22 cellular contexts compared by ENCODE assay signal in genomic region chr1:38183094-38183493, GRCh38.
DNase-seq lines count a peak whose midpoint lies in the region; ATAC-seq, FAIRE-seq and TF ChIP-seq lines count a peak whose summit lies in the region.
"Had no signal": no experiment of that assay in that cellular context is flagged by ENCODE, and none has a peak within 500 bp of the region (broad histone marks: within the 10 kb centered on the region; RNA-seq: fewer than 3 reads in every experiment).

No MANE protein-coding gene starts in this region.

- H3K27me3 ChIP-seq in HUES6 (ENCODE audit: control insufficient read depth, insufficient read depth, low read length) (no peaks in the 10 kb centered on the region), mesenchymal stem cell (ENCODE audit: control insufficient read depth in 1 of 2, insufficient read depth in 1 of 2, low read length in 2 of 2) (peaks cover 5 to 7% of the 10 kb centered on the region in 2 experiments), prostate gland (replicated peaks; ENCODE audit: insufficient read depth) (peaks cover 6% of the 10 kb centered on the region)
- H3K27me3 ChIP-seq: BE2C had no signal

- peaks cover 13% of the 10 kb centered on the region for H3K9me3 ChIP-seq in HUES6 (ENCODE audit: control insufficient read depth, insufficient read depth, low read depth, low read length)
- H3K9me3 ChIP-seq in mesenchymal stem cell (ENCODE audit: control insufficient read depth, low read length): no peaks in the 10 kb centered on the region
- H3K9me3 ChIP-seq in prostate gland: no peaks in the 10 kb centered on the region
- H3K9me3 ChIP-seq: BE2C, SK-N-SH had no signal

- intact Hi-C loops in prostate gland (cut with DNase I): no loop called here

- no peaks in the 10 kb centered on the region for H3K79me1 ChIP-seq in mesenchymal stem cell (replicated peaks; ENCODE audit: low read length, poor library complexity, severe bottlenecking)

- no peak overlapping the region for H2AFZ ChIP-seq in mesenchymal stem cell (ENCODE audit: low read depth, low read length)

- no peak overlapping the region for H2AK5ac ChIP-seq in mesenchymal stem cell (ENCODE audit: low read length, severe bottlenecking)

- H3K4me3 ChIP-seq in HUES6 (ENCODE audit: low read depth, low read length) (0 out of 2 replicates have a peak overlapping the region, but pooled peaks have one; percentile 15), choroid plexus epithelial cell (ENCODE audit: low read depth, low read length) (no peak overlapping the region), mesenchymal stem cell (ENCODE audit: insufficient read depth in 1 of 2, low read depth in 1 of 2, low read length in 2 of 2) (no peak overlapping the region), prostate gland (no peak overlapping the region)

- H2BK15ac ChIP-seq in mesenchymal stem cell (ENCODE audit: low read depth, poor library complexity, severe bottlenecking): no peak overlapping the region

- no peak overlapping the region for H3K14ac ChIP-seq in mesenchymal stem cell (ENCODE audit: low read length in 2 of 2)

- TF ChIP-seq CTCF in choroid plexus epithelial cell (conservative IDR thresholded peaks at IDR 0.05; ENCODE audit: low read depth, low read length) (no peak), prostate gland (IDR thresholded peaks at IDR 0.05) (no peak)

- no peak overlapping the region for H3K4ac ChIP-seq in mesenchymal stem cell (ENCODE audit: low read depth in 1 of 2, low read length in 2 of 2)

- no peak for TF ChIP-seq POLR2A in prostate gland (IDR thresholded peaks at IDR 0.05)

- no peak overlapping the region for H3K4me2 ChIP-seq in mesenchymal stem cell (ENCODE audit: low read length, poor library complexity, severe bottlenecking)
- H3K4me2 ChIP-seq: KMS-11, SK-N-SH had no signal

- no peak for ATAC-seq in HG03571 (IDR thresholded peaks at IDR 0.05; ENCODE audit: unreplicated experiment)

- H2BK120ac ChIP-seq in mesenchymal stem cell (ENCODE audit: low read depth, low read length): no peak overlapping the region

- H4K91ac ChIP-seq in mesenchymal stem cell (ENCODE audit: low read length): no peak overlapping the region

- no peak overlapping the region for H2BK5ac ChIP-seq in mesenchymal stem cell (ENCODE audit: low read depth, low read length, poor library complexity, severe bottlenecking)

- no peak overlapping the region for H4K8ac ChIP-seq in mesenchymal stem cell (ENCODE audit: low read length)

- H3K36me3 ChIP-seq in HUES6 (ENCODE audit: control insufficient read depth, insufficient read depth, low read length) (no peaks in the 10 kb centered on the region), mesenchymal stem cell (ENCODE audit: control insufficient read depth in 1 of 2, insufficient read depth in 2 of 2, low read depth in 1 of 2, low read length in 2 of 2) (no peaks in the 10 kb centered on the region), prostate gland (no peaks in the 10 kb centered on the region)
- H3K36me3 ChIP-seq: BE2C had no signal

- H3K4me1 ChIP-seq in HUES6 (ENCODE audit: control insufficient read depth, insufficient read depth, low read length) (peaks cover 14% of the 10 kb centered on the region), mesenchymal stem cell (ENCODE audit: control insufficient read depth, insufficient read depth, low read depth, low read length) (peaks cover 15% of the 10 kb centered on the region), prostate gland (replicated peaks) (no peaks in the 10 kb centered on the region)
- H3K4me1 ChIP-seq: BE2C had no signal

- no peak overlapping the region for H3K18ac ChIP-seq in mesenchymal stem cell (ENCODE audit: low read depth in 1 of 2, low read length in 2 of 2)

- H2BK12ac ChIP-seq in mesenchymal stem cell (ENCODE audit: low read length in 2 of 2): no peak overlapping the region

- H3K27ac ChIP-seq in HUES6 (ENCODE audit: low read depth, low read length): peak overlapping the region; percentile 74; the same call in 1 of the 2 replicates
- H3K27ac ChIP-seq in mesenchymal stem cell (ENCODE audit: low read length, poor library complexity, severe bottlenecking): peak overlapping the region; percentile 12
- no peak overlapping the region for H3K27ac ChIP-seq in prostate gland
- H3K27ac ChIP-seq: HL-60, KMS-11 had no signal

- 37% methylated on average over 7 of the region's 7 CpGs for WGBS in mesenchymal stem cell
- WGBS in prostate gland: 62% methylated on average over 7 of the region's 7 CpGs

- no peak for FAIRE-seq in GM19239 (lab: Jason Lieb, UNC)
- FAIRE-seq: G401.6 had no signal

- no peak overlapping the region for H3K23ac ChIP-seq in mesenchymal stem cell (ENCODE audit: low read length in 2 of 2)

- DNase-seq in choroid plexus epithelial cell (ENCODE audit: low read depth) (peak; percentile 12), mesenchymal stem cell (no peak), GM19239 (ENCODE audit: insufficient read length, low spot score) (no peak), prostate gland (ENCODE audit: low spot score) (no peak), NCI-H2107 treated with DMSO at 0.1 percent for 48 hours (lab: John Stamatoyannopoulos, UW; ENCODE audit: unreplicated experiment) (no peak)
- DNase-seq: BE2C; CD4-positive, alpha-beta T cell; GOT3; HFFc6; NCI-H1092; NCI-H1694 treated with DMSO at 0.1 percent for 48 hours; NCI-H2107; NCI-H226; NCI-H524 treated with DMSO at 0.1 percent for 48 hours; SHP77; SK-N-SH; T-helper 1 cell had no signal

- H3K9ac ChIP-seq in HUES6 (ENCODE audit: low read length) (peak overlapping the region; percentile 38), mesenchymal stem cell (ENCODE audit: low read length) (no peak overlapping the region)
- H3K9ac ChIP-seq: KMS-11, SK-N-SH had no signal

Comparison
In these comparisons a context has a peak if more than half of its experiments do, and no peak if none do; other contexts are left out.
1. H3K27ac ChIP-seq: peak in HUES6 (single experiment) and mesenchymal stem cell (single experiment); none in prostate gland (0 of 2).